Comparison of ENCODE assay signal across 10 cellular contexts in the genomic region with DNA sequence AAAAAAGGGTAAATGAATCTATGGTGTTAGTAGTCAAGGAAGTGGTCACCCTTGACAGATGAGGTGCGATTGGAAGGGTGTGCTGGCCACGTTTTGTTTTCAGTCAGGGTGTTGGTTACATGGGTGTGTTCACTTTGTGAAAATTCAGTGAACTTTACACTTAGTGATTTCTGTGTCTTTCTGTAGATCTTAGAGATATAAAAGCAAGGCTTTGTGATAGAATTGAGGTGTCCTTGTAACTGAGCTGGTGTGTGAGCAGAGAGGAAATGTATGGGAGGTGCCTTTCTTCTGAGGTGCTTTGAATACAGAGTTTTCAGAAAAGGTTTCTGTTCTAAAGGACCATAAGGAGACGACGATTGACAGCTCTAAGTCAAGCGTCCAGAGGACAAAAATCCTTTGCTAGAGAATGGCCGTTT.
DNase-seq lines count a peak whose midpoint lies in the region; ATAC-seq and TF ChIP-seq lines count a peak whose summit lies in the region.
"Had no signal": no experiment of that assay in that cellular context is flagged by ENCODE, and none has a peak within 500 bp of the region (broad histone marks: within the 10 kb centered on the region; RNA-seq: fewer than 3 reads in every experiment).

No MANE protein-coding gene starts in this region.

- DNase-seq in T-helper 2 cell (peak in 3 of 5 experiments; percentile 10 to 99 (median 78)), naive B cell (peak; percentile 20), COLO829 (ENCODE audit: low spot score) (no peak), breast epithelium (ENCODE audit: low spot score in 2 of 2) (no peak), HEK293T (ENCODE audit: extremely low spot score) (no peak), DMS79 (lab: John Stamatoyannopoulos, UW) (no peak)

- intact Hi-C loops in breast epithelium (cut with DNase I; ENCODE audit: low total_unique reads), result no loop called here

- H3K27ac Mint-ChIP-seq in naive B cell, result peak overlapping the region; percentile 80 to 95 (median 90)
- H3K27ac Mint-ChIP-seq: nephron had no signal

- ATAC-seq in GM18505 (IDR thresholded peaks at IDR 0.05; ENCODE audit: unreplicated experiment), result peak; percentile 74
- ATAC-seq in HG02571 (IDR thresholded peaks at IDR 0.05; ENCODE audit: unreplicated experiment), result peak; percentile 76
- peak; percentile 74 to 84 for ATAC-seq in naive B cell (ENCODE audit: low read depth in 2 of 2)

- H3K4me1 ChIP-seq in breast epithelium, result no peaks in the 10 kb centered on the region

- no peak overlapping the region for H3K4me3 ChIP-seq in breast epithelium
- H3K4me3 ChIP-seq: cardiac muscle cell had no signal

- TF ChIP-seq POLR2A in GM18505 (IDR thresholded peaks at IDR 0.05; ENCODE audit: borderline replicate concordance, extremely low read depth, insufficient read depth, insufficient read length), result no peak
- TF ChIP-seq POLR2A in breast epithelium (IDR thresholded peaks at IDR 0.05), result no peak

- no peaks in the 10 kb centered on the region for H3K27me3 Mint-ChIP-seq in naive B cell

- H3K4me1 Mint-ChIP-seq in naive B cell, result peaks cover 46 to 61% (median 53%) of the 10 kb centered on the region in 3 donors

- no peaks in the 10 kb centered on the region for H3K9me3 Mint-ChIP-seq in naive B cell
- H3K9me3 Mint-ChIP-seq: nephron had no signal

- no peak for TF ChIP-seq CTCF in breast epithelium (IDR thresholded peaks at IDR 0.05)

- POLR2A ChIA-PET in HEK293T (lab: Yijun Ruan, JAX), result no interaction called here

- H3K4me3 Mint-ChIP-seq in naive B cell, result peak overlapping the region; percentile 10 to 78 (median 74)
- H3K4me3 Mint-ChIP-seq: nephron had no signal

- no peaks in the 10 kb centered on the region for H3K27me3 ChIP-seq in breast epithelium
- H3K27me3 ChIP-seq: cardiac muscle cell had no signal

- H3K27ac ChIP-seq in breast epithelium, result no peak overlapping the region
- H3K27ac ChIP-seq: cardiac muscle cell had no signal

- CTCF ChIA-PET in HEK293T (lab: Yijun Ruan, JAX), result no interaction called here

- no peaks in the 10 kb centered on the region for H3K36me3 ChIP-seq in breast epithelium
- H3K36me3 ChIP-seq: cardiac muscle cell had no signal

- H3K36me3 Mint-ChIP-seq in naive B cell, result peaks cover 23 to 30% of the 10 kb centered on the region in 2 donors

- H3K9me3 ChIP-seq in breast epithelium, result no peaks in the 10 kb centered on the region

TF ChIP-seq in HEK293T, 16 proteins besides CTCF, POLR2A, EP300 and RAD21:
- TF ChIP-seq TARDBP (IDR thresholded peaks at IDR 0.05) (no peak), BHLHE40 (IDR thresholded peaks at IDR 0.05; ENCODE audit: borderline replicate concordance) (no peak), ZNF384 (IDR thresholded peaks at IDR 0.05) (no peak), FOXA1 (IDR thresholded peaks at IDR 0.05) (no peak), ARNT (IDR thresholded peaks at IDR 0.05) (no peak), HDGF (IDR thresholded peaks at IDR 0.05; ENCODE audit: borderline replicate concordance) (no peak), NFRKB (IDR thresholded peaks at IDR 0.05) (no peak), FOXK2 (IDR thresholded peaks at IDR 0.05) (no peak), ELF4 (IDR thresholded peaks at IDR 0.05) (no peak), FOXM1 (IDR thresholded peaks at IDR 0.05; ENCODE audit: borderline replicate concordance) (no peak), LEF1 (IDR thresholded peaks at IDR 0.05; ENCODE audit: borderline replicate concordance) (no peak)
- TF ChIP-seq, protein P1, sequence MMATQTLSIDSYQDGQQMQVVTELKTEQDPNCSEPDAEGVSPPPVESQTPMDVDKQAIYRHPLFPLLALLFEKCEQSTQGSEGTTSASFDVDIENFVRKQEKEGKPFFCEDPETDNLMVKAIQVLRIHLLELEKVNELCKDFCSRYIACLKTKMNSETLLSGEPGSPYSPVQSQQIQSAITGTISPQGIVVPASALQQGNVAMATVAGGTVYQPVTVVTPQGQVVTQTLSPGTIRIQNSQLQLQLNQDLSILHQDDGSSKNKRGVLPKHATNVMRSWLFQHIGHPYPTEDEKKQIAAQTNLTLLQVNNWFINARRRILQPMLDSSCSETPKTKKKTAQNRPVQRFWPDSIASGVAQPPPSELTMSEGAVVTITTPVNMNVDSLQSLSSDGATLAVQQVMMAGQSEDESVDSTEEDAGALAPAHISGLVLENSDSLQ (IDR thresholded peaks at IDR 0.05), result no peak
TF ChIP-seq in HEK293T: peak in this region for 0.

Comparison
In these comparisons a context has a peak if more than half of its experiments do, and no peak if none do; other contexts are left out.
1. DNase-seq: peak in T-helper 2 cell (3 of 5) and naive B cell (single experiment); none in COLO829 (single experiment), breast epithelium (0 of 2), HEK293T (single experiment) and DMS79 (single experiment).
2. Peak in every context shown above with its lines, with median percentiles within 50 percentile points of each other: ATAC-seq.